22 cellular contexts compared by ENCODE assay signal in the genomic region with DNA sequence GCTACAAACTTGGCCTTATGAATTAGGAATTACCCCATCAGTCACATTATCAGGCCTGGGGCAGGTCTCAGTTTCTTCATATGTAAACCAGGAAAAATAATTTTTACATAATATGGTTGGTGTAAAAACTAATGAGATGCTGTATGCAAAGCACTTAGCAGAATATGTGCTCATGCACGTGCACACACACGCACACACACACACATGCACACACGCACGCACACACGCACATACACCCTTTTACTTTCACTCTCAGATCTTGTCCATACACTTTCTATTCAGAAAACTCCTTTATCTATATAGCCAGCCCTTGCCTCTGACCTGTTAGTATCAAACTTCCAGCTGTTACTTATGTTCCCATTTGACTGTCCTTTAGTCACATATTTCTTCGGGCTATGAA.
A peak's percentile ranks its signal among the peaks of the same experiment; 100 is the strongest.
DNase-seq lines count a peak whose midpoint lies in the region; ATAC-seq, FAIRE-seq and TF ChIP-seq lines count a peak whose summit lies in the region.
"Had no signal": no experiment of that assay in that cellular context is flagged by ENCODE, and none has a peak within 500 bp of the region (broad histone marks: within the 10 kb centered on the region; RNA-seq: fewer than 3 reads in every experiment).

No MANE protein-coding gene starts in this region.

- no peaks in the 10 kb centered on the region for H3K27me3 ChIP-seq in BLaER1

- TF ChIP-seq POLR2A in GM12891 (IDR thresholded peaks at IDR 0.05; ENCODE audit: low read depth, low read length) = no peak

- no peak overlapping the region for H3K9ac ChIP-seq in BLaER1

- H3K9me3 Mint-ChIP-seq in mesothelial cell of epicardium = no peaks in the 10 kb centered on the region
- no peaks in the 10 kb centered on the region for H3K9me3 Mint-ChIP-seq in activated CD8-positive, alpha-beta T cell treated with anti-CD3 and anti-CD28 coated beads, Interleukin-2, amount 10 ng/mL, durations not matched to agents 7 days and 5 days (ENCODE audit: insufficient read depth)

- CTCF ChIA-PET in activated CD8-positive, alpha-beta T cell treated with anti-CD3 and anti-CD28 coated beads, Interleukin-2, amount 10 ng/mL, durations not matched to agents 7 days and 5 days (lab: Charles Lee) = no interaction called here

- POLR2A ChIA-PET in activated CD8-positive, alpha-beta T cell treated with anti-CD3 and anti-CD28 coated beads, Interleukin-2, amount 10 ng/mL, durations not matched to agents 7 days and 5 days (lab: Charles Lee) = no interaction called here

- no peak for TF ChIP-seq CTCF in mesothelial cell of epicardium (IDR thresholded peaks at IDR 0.05; ENCODE audit: unreplicated experiment)

- no peaks in the 10 kb centered on the region for H3K36me3 Mint-ChIP-seq in mesothelial cell of epicardium
- H3K36me3 Mint-ChIP-seq in activated CD8-positive, alpha-beta T cell treated with anti-CD3 and anti-CD28 coated beads, Interleukin-2, amount 10 ng/mL, durations not matched to agents 7 days and 5 days (ENCODE audit: low read depth) = no peaks in the 10 kb centered on the region
- H3K36me3 Mint-ChIP-seq: CD4-positive, alpha-beta memory T cell had no signal

- H3K27ac Mint-ChIP-seq in mesothelial cell of epicardium = no peak overlapping the region
- H3K27ac Mint-ChIP-seq in activated CD8-positive, alpha-beta T cell treated with anti-CD3 and anti-CD28 coated beads, Interleukin-2, amount 10 ng/mL, durations not matched to agents 7 days and 5 days = no peak overlapping the region
- H3K27ac Mint-ChIP-seq: B cell; CD4-positive, alpha-beta memory T cell had no signal

- H3K4me3 Mint-ChIP-seq in mesothelial cell of epicardium = no peak overlapping the region
- no peak overlapping the region for H3K4me3 Mint-ChIP-seq in activated CD8-positive, alpha-beta T cell treated with anti-CD3 and anti-CD28 coated beads, Interleukin-2, amount 10 ng/mL, durations not matched to agents 7 days and 5 days
- H3K4me3 Mint-ChIP-seq: B cell; CD4-positive, alpha-beta memory T cell had no signal

- H3K9me3 ChIP-seq in BLaER1 = peaks cover 20% of the 10 kb centered on the region; the same call in 1 of the 2 replicates
- H3K9me3 ChIP-seq: HAP-1 had no signal

- peak overlapping the region; percentile 65 for H3K27ac ChIP-seq in BLaER1
- H3K27ac ChIP-seq: 22Rv1 had no signal

- H3K4me1 ChIP-seq in BLaER1 = peaks cover 84% of the 10 kb centered on the region
- H3K4me1 ChIP-seq: HAP-1 had no signal

- peak overlapping the region; percentile 38; the same call in 1 of the 2 replicates for H3K4me3 ChIP-seq in BLaER1
- H3K4me3 ChIP-seq: HAP-1 had no signal

- no peak for ATAC-seq in GM19395 (IDR thresholded peaks at IDR 0.05; ENCODE audit: unreplicated experiment)
- ATAC-seq in activated CD8-positive, alpha-beta T cell treated with anti-CD3 and anti-CD28 coated beads, Interleukin-2, amount 10 ng/mL, durations not matched to agents 7 days and 5 days = no peak

- H3K36me3 ChIP-seq in BLaER1 = no peaks in the 10 kb centered on the region
- H3K36me3 ChIP-seq: HAP-1 had no signal

- H3K4me1 Mint-ChIP-seq in mesothelial cell of epicardium = peaks cover 11% of the 10 kb centered on the region
- peaks cover 13% of the 10 kb centered on the region for H3K4me1 Mint-ChIP-seq in activated CD8-positive, alpha-beta T cell treated with anti-CD3 and anti-CD28 coated beads, Interleukin-2, amount 10 ng/mL, durations not matched to agents 7 days and 5 days (ENCODE audit: low read depth)
- H3K4me1 Mint-ChIP-seq: CD4-positive, alpha-beta memory T cell had no signal

- no peaks in the 10 kb centered on the region for H3K27me3 Mint-ChIP-seq in mesothelial cell of epicardium (ENCODE audit: low read depth)
- peaks cover 18% of the 10 kb centered on the region for H3K27me3 Mint-ChIP-seq in activated CD8-positive, alpha-beta T cell treated with anti-CD3 and anti-CD28 coated beads, Interleukin-2, amount 10 ng/mL, durations not matched to agents 7 days and 5 days (ENCODE audit: low read depth)
- H3K27me3 Mint-ChIP-seq: B cell had no signal

- peak overlapping the region; percentile 75 for H3K4me2 ChIP-seq in BLaER1

- FAIRE-seq in GM12891 (lab: Jason Lieb, UNC) (peak; percentile 78), HTR-8/SVneo (lab: Jason Lieb, UNC) (peak; percentile 42)
- FAIRE-seq: A204.1, GM19239, H54 had no signal

- no peaks in the 10 kb centered on the region for H4K20me1 ChIP-seq in BLaER1

- no peak for DNase-seq in GM12891 (ENCODE audit: insufficient read length, low spot score)
- no peak for DNase-seq in HTR-8/SVneo (ENCODE audit: insufficient read length, low spot score)
- DNase-seq in OCI-M1 (lab: John Stamatoyannopoulos, UW) = peak; percentile 43
- DNase-seq in NCI-H524 (lab: John Stamatoyannopoulos, UW) = no peak
- DNase-seq in mesothelial cell of epicardium (ENCODE audit: low spot score in 2 of 2, unreplicated experiment in 2 of 2) = no peak
- no peak for DNase-seq in activated CD8-positive, alpha-beta T cell treated with anti-CD3 and anti-CD28 coated beads, Interleukin-2, amount 10 ng/mL, durations not matched to agents 7 days and 5 days
- DNase-seq: C1 segment of cervical spinal cord; Calu3; CD4-positive, alpha-beta memory T cell; COR-L47; DMS53; DMS79 treated with DMSO at 0.1 percent for 48 hours; GF-D8; GOT3 had no signal

TF ChIP-seq in GM12891, 5 proteins besides CTCF, POLR2A, EP300 and RAD21:
- TF ChIP-seq POU2F2 (IDR thresholded peaks at IDR 0.05; ENCODE audit: low read depth, low read length) = peak; percentile 85
- TF ChIP-seq POLR2AphosphoS5 (IDR thresholded peaks at IDR 0.05; ENCODE audit: low read depth, low read length) = no peak
